In the genomic region with DNA sequence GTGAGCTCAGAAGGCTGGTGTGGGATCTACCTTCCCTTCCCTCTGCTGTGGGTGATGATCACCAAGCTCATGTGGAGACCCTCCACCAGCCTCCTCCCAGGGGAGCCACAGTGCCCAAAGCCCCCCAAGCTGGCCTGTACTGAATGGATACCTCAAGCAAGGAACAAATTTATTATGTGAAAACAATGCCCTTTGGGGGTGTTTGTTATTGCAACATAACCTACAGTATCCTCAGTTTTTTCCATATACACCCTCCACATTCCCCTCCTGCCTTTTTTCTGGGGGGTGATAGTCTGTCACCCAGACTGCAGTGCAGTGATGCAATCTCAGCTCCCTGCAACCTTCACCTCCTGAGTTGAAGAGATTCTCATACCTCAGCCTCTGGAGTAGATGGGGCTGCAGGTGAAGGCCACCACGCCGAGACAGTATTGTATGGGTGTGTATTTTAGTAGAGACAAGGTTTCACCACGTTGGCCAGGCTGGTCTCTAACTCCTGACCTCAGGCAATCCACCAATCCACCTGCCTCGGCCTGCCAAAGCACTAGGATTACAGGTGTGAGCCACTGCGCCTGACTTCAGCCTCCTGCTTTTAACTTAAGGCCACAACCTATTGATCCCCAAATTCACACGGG, we compare ENCODE assay signal across 21 cellular contexts.
DNase-seq lines count a peak whose midpoint lies in the region; ATAC-seq, FAIRE-seq and TF ChIP-seq lines count a peak whose summit lies in the region.
"Had no signal": no experiment of that assay in that cellular context is flagged by ENCODE, and none has a peak within 500 bp of the region (broad histone marks: within the 10 kb centered on the region; RNA-seq: fewer than 3 reads in every experiment).

No MANE protein-coding gene starts in this region.

- no peaks in the 10 kb centered on the region for H3K79me2 ChIP-seq in K562 (ENCODE audit: control insufficient read depth, insufficient read depth, low read length)

- no peak for TF ChIP-seq RAD21 in K562 (CRISPR knock-in tag; conservative IDR thresholded peaks at IDR 0.05 in 1 of 2, IDR thresholded peaks at IDR 0.05 in 1 of 2)

- intact Hi-C loops in K562 (cut with micrococcal nuclease), result no loop called here

- 16% methylated on average over 6 of the region's 6 CpGs for WGBS in K562 (ENCODE audit: insufficient coverage, low coverage, missing lambda C conversion rate)

- no TSS peak for BruUV-seq in K562 (replicated peaks; lab: Mats Ljungman, UMichigan)

- no peaks in the 10 kb centered on the region for H3K27me3 ChIP-seq in K562 (ENCODE audit: control insufficient read depth in 2 of 2, insufficient read depth in 2 of 2, low read length in 2 of 2)

- H3K9me1 ChIP-seq in K562 (ENCODE audit: control insufficient read depth, insufficient read depth, low read length), result no peaks in the 10 kb centered on the region

- FAIRE-seq in K562 (lab: Jason Lieb, UNC), result no peak
- FAIRE-seq: A549, D721Med, GM12892, GM18507, H1 had no signal

- H3K4me3 ChIP-seq in K562, result no peak overlapping the region
- H3K4me3 ChIP-seq: A549 had no signal

- ATAC-seq in K562 (no peak), HG03354 (IDR thresholded peaks at IDR 0.05; ENCODE audit: poor library complexity, severe bottlenecking, unreplicated experiment) (no peak), GM18519 (IDR thresholded peaks at IDR 0.05; ENCODE audit: low FRiP score, unreplicated experiment) (no peak)
- ATAC-seq: A549 had no signal

- no peak overlapping the region for H3K27ac ChIP-seq in K562 (ENCODE audit: extremely low read depth, low read depth, low read length)
- H3K27ac ChIP-seq: 22Rv1, A549, C4-2B had no signal

- in situ Hi-C loops in K562 (cut with MboI), result no loop called here

- H4K20me1 ChIP-seq in K562 (replicated peaks; ENCODE audit: control insufficient read depth, insufficient read depth, low read length), result no peaks in the 10 kb centered on the region

- TF ChIP-seq POLR2A in K562 (conservative IDR thresholded peaks at IDR 0.05), result no peak

- H3K9ac ChIP-seq in K562 (ENCODE audit: insufficient read depth in 1 of 2, low read depth in 2 of 2, low read length in 2 of 2), result no peak overlapping the region

- DNase-seq in activated CD8-positive, alpha-beta memory T cell treated with anti-CD3 and anti-CD28 coated beads for 24 hours, result peak; percentile 43
- no peak for DNase-seq in activated CD8-positive, alpha-beta memory T cell treated with anti-CD3 and anti-CD28 coated beads, Interleukin-2, amount 50 U/mL, for 4 hours
- peak; percentile 18 for DNase-seq in RPMI8226
- no peak for DNase-seq in K562 (ENCODE audit: extremely low read depth in 1 of 4, low spot score in 3 of 4)
- peak; percentile 53 for DNase-seq in mesenteric fat pad (ENCODE audit: low spot score)
- DNase-seq in middle frontal gyrus (ENCODE audit: extremely low spot score, low spot score), result no peak
- DNase-seq: AML-193; Caco-2; CD4-positive, alpha-beta T cell; DMS79; GDM1; H9 had no signal

- H3K9me3 ChIP-seq in K562 (replicated peaks; ENCODE audit: control insufficient read depth, insufficient read depth, low read depth, low read length), result no peaks in the 10 kb centered on the region
- H3K9me3 ChIP-seq: A549, Caco-2 had no signal

- no peak for TF ChIP-seq EP300 in K562 (IDR thresholded peaks at IDR 0.05; ENCODE audit: low read length)

- H3K36me3 ChIP-seq in K562 (ENCODE audit: control insufficient read depth, insufficient read depth, low read length), result no peaks in the 10 kb centered on the region

- CTCF ChIA-PET in K562 (lab: Yijun Ruan, JAX; ENCODE audit: low intra/inter-chr PET ratio), result no interaction called here

- TF ChIP-seq CTCF in K562 (IDR thresholded peaks at IDR 0.05 in 2 of 3, conservative IDR thresholded peaks at IDR 0.05 in 1 of 3; ENCODE audit: insufficient read depth in 2 of 3, low read depth in 1 of 3, low read length in 3 of 3), result no peak

- no peak overlapping the region for H3K4me2 ChIP-seq in K562 (ENCODE audit: insufficient read depth, low read length)
- H3K4me2 ChIP-seq: A549 had no signal

- POLR2A ChIA-PET in K562 (lab: Yijun Ruan, JAX), result interaction anchor here (1.0 kb wide), 1 partner anchor 14 kb away, joined by 3 read pairs; no protein-coding TSS in a partner anchor

- H3K4me1 ChIP-seq in K562 (replicated peaks in 1 of 2; ENCODE audit: control insufficient read depth in 2 of 2, insufficient read depth in 2 of 2, low read length in 2 of 2), result peaks cover 5 to 6% of the 10 kb centered on the region in 2 experiments; a peak in 3 of 5 replicates
- H3K4me1 ChIP-seq: A549, Caco-2 had no signal

- no peak overlapping the region for H2AFZ ChIP-seq in K562 (ENCODE audit: low read depth, low read length)

TF ChIP-seq in K562, 482 proteins besides CTCF, POLR2A, EP300 and RAD21:
- TF ChIP-seq CLOCK (CRISPR knock-in tag; IDR thresholded peaks at IDR 0.05; ENCODE audit: borderline replicate concordance), result no peak
- no peak for TF ChIP-seq PHB2 (IDR thresholded peaks at IDR 0.05; ENCODE audit: low read depth)
- TF ChIP-seq ZEB2 (IDR thresholded peaks at IDR 0.05), result no peak
- no peak for TF ChIP-seq NR3C1 (CRISPR knock-in tag; IDR thresholded peaks at IDR 0.05)
- peak; percentile 42; the same call in 1 of the 2 replicates for TF ChIP-seq CEBPB (tag; IDR thresholded peaks at IDR 0.05)
- no peak for TF ChIP-seq CEBPG (CRISPR knock-in tag; IDR thresholded peaks at IDR 0.05)
- TF ChIP-seq CEBPG (tag; conservative IDR thresholded peaks at IDR 0.05 in 1 of 2, IDR thresholded peaks at IDR 0.05 in 1 of 2), result peak; percentile 9 to 41; a peak in 1 of 4 replicates
- no peak for TF ChIP-seq RFX1 (IDR thresholded peaks at IDR 0.05)
- TF ChIP-seq, protein P1, sequence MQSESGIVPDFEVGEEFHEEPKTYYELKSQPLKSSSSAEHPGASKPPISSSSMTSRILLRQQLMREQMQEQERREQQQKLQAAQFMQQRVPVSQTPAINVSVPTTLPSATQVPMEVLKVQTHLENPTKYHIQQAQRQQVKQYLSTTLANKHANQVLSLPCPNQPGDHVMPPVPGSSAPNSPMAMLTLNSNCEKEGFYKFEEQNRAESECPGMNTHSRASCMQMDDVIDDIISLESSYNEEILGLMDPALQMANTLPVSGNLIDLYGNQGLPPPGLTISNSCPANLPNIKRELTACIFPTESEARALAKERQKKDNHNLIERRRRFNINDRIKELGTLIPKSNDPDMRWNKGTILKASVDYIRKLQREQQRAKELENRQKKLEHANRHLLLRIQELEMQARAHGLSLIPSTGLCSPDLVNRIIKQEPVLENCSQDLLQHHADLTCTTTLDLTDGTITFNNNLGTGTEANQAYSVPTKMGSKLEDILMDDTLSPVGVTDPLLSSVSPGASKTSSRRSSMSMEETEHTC (IDR thresholded peaks at IDR 0.05), result no peak
- TF ChIP-seq CTCFL (IDR thresholded peaks at IDR 0.05; ENCODE audit: borderline replicate concordance, insufficient read depth, low read depth, low read length, poor library complexity, severe bottlenecking), result no peak
- no peak for TF ChIP-seq HIVEP1 (CRISPR knock-in tag; IDR thresholded peaks at IDR 0.05)

Comparison
In these comparisons a context has a peak if more than half of its experiments do, and no peak if none do; other contexts are left out.
1. DNase-seq: peak in activated CD8-positive, alpha-beta memory T cell treated with anti-CD3 and anti-CD28 coated beads for 24 hours (single experiment), RPMI8226 (single experiment) and mesenteric fat pad (single experiment); none in activated CD8-positive, alpha-beta memory T cell treated with anti-CD3 and anti-CD28 coated beads, Interleukin-2, amount 50 U/mL, for 4 hours (single experiment), K562 (0 of 4) and middle frontal gyrus (single experiment).